Comparison of ENCODE assay signal across 17 cellular contexts in genomic region chr6:105495515-105495914, GRCh38.
DNase-seq lines count a peak whose midpoint lies in the region; ATAC-seq, FAIRE-seq and TF ChIP-seq lines count a peak whose summit lies in the region.
"Had no signal": no experiment of that assay in that cellular context is flagged by ENCODE, and none has a peak within 500 bp of the region (broad histone marks: within the 10 kb centered on the region; RNA-seq: fewer than 3 reads in every experiment).

No MANE protein-coding gene starts in this region.

- no peak for TF ChIP-seq POLR2A in GM12892 (IDR thresholded peaks at IDR 0.05; ENCODE audit: low read depth, low read length)

- H3K27ac ChIP-seq in A673 (ENCODE audit: low read depth, low read length, poor library complexity, severe bottlenecking) = no peak overlapping the region
- H3K27ac ChIP-seq: coronary artery, neutrophil, right atrium auricular region had no signal

- DNase-seq in GM12892 (ENCODE audit: insufficient read length) = no peak
- no peak for DNase-seq in A673 (ENCODE audit: low spot score)
- no peak for DNase-seq in HuH-7.5 (ENCODE audit: low spot score)
- DNase-seq: activated CD4-positive, alpha-beta T cell treated with anti-CD3 and anti-CD28 coated beads for 4 hours; activated naive CD4-positive, alpha-beta T cell treated with Interleukin-2 at 50 U/mL for 16 hours; NCI-H187 treated with DMSO at 0.1 percent for 48 hours; NCI-H526 treated with DMSO at 0.1 percent for 48 hours had no signal

- no peak overlapping the region for H3K4me3 ChIP-seq in A673 (ENCODE audit: low read depth, low read length, poor library complexity, severe bottlenecking)
- H3K4me3 ChIP-seq: coronary artery, right atrium auricular region had no signal

- ATAC-seq in GM19023 (IDR thresholded peaks at IDR 0.05; ENCODE audit: unreplicated experiment) = peak; percentile 71
- ATAC-seq in HG02571 (IDR thresholded peaks at IDR 0.05; ENCODE audit: unreplicated experiment) = peak; percentile 48
- peak; percentile 58 for ATAC-seq in HG03457 (IDR thresholded peaks at IDR 0.05; ENCODE audit: unreplicated experiment)
- no peak for ATAC-seq in GM19324 (IDR thresholded peaks at IDR 0.05; ENCODE audit: low FRiP score, unreplicated experiment)
- no peak for ATAC-seq in HG03280 (IDR thresholded peaks at IDR 0.05; ENCODE audit: unreplicated experiment)

- intact Hi-C loops in A673 (cut with micrococcal nuclease; ENCODE audit: unreplicated experiment) = no loop called here

- no peaks in the 10 kb centered on the region for H3K9me3 ChIP-seq in A673 (ENCODE audit: low read depth, low read length, poor library complexity, severe bottlenecking)
- H3K9me3 ChIP-seq: neutrophil, right atrium auricular region had no signal

- no TSS peak for BruUV-seq in A673 (replicated peaks; lab: Mats Ljungman, UMichigan)

- no peak for TF ChIP-seq CTCF in A673 (conservative IDR thresholded peaks at IDR 0.05; ENCODE audit: low read depth, low read length)

- FAIRE-seq in GM12892 (lab: Jason Lieb, UNC) = peak; percentile 95
- FAIRE-seq: endothelial cell of umbilical vein, frontal cortex had no signal

- POLR2A ChIA-PET in A673 (lab: Charles Lee; ENCODE audit: low non-redundant PET) = no interaction called here

- no peaks in the 10 kb centered on the region for H3K4me1 ChIP-seq in A673 (ENCODE audit: insufficient read depth, low read length, poor library complexity, severe bottlenecking)

- no peaks in the 10 kb centered on the region for H3K36me3 ChIP-seq in A673 (ENCODE audit: insufficient read depth, low read length, poor library complexity, severe bottlenecking)
- H3K36me3 ChIP-seq: neutrophil, right atrium auricular region had no signal

- CTCF ChIA-PET in A673 (lab: Charles Lee) = no interaction called here

- H3K27me3 ChIP-seq in A673 (replicated peaks; ENCODE audit: insufficient read depth, low read depth, low read length, poor library complexity) = no peaks in the 10 kb centered on the region
- H3K27me3 ChIP-seq: neutrophil, right atrium auricular region had no signal

Comparison
In these comparisons a context has a peak if more than half of its experiments do, and no peak if none do; other contexts are left out.
1. ATAC-seq: peak in GM19023 (single experiment), HG02571 (single experiment) and HG03457 (single experiment); none in GM19324 (single experiment) and HG03280 (single experiment).